In the genomic region with DNA sequence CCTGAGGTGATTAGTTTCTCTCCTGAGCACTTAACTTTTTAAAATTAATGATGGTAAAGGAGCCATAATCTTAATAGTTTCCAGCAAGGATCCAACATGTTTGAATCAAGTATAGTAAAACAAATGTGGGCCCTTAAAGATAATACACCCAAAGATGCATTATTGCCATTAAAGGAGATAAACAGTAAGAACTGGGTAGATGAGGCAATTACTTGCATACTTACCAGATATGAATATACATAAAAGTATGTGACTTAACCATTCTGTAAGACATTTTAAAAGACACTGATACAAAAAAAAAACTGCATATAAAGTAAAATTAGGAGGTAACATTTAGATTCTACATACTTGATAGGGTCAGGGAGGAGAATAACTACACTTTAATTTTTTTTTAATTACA, we compare ENCODE assay signal across 25 cellular contexts.
"Had no signal": no experiment of that assay in that cellular context is flagged by ENCODE, and none has a peak within 500 bp of the region (broad histone marks: within the 10 kb centered on the region; RNA-seq: fewer than 3 reads in every experiment).

No MANE protein-coding gene starts in this region.

- H3K27ac Mint-ChIP-seq: mesothelial cell of epicardium; naive B cell; natural killer cell; nephron progenitor cell; neural progenitor cell; stimulated activated naive B cell treated with anti-CD40 and anti-IgM and Interleukin-4, amounts not matched to agents 10 μg/mL and 1 μg/mL and 100 μg/mL, for 72 hours had no signal

- H3K9ac ChIP-seq: neural progenitor cell, parathyroid adenoma had no signal

- H3K4me3 Mint-ChIP-seq: mesothelial cell of epicardium; naive B cell; natural killer cell; nephron progenitor cell; neural progenitor cell; stimulated activated naive B cell treated with anti-CD40 and anti-IgM and Interleukin-4, amounts not matched to agents 10 μg/mL and 1 μg/mL and 100 μg/mL, for 72 hours had no signal

- H3K4me1 ChIP-seq: parathyroid adenoma, right atrium auricular region, stomach, testis, vagina had no signal

- H3K27ac ChIP-seq: left ventricle myocardium inferior, neural progenitor cell, neutrophil, parathyroid adenoma, right atrium auricular region, right lobe of liver, stomach, testis, thyroid gland, transverse colon, upper lobe of left lung, vagina had no signal

- H3K27me3 ChIP-seq: neural progenitor cell, neutrophil, right atrium auricular region, right lobe of liver, stomach, testis, thyroid gland, upper lobe of left lung, vagina had no signal

- H3K4me2 ChIP-seq: neural progenitor cell had no signal

- H3K9me3 ChIP-seq: left ventricle myocardium inferior, neutrophil, right atrium auricular region, right lobe of liver, stomach, testis, thyroid gland, transverse colon, upper lobe of left lung, vagina had no signal

- H3K9me3 Mint-ChIP-seq: mesothelial cell of epicardium; nephron progenitor cell; neural progenitor cell; stimulated activated naive B cell treated with anti-CD40 and anti-IgM and Interleukin-4, amounts not matched to agents 10 μg/mL and 1 μg/mL and 100 μg/mL, for 72 hours had no signal

- H2AFZ ChIP-seq: neural progenitor cell, parathyroid adenoma had no signal

- ATAC-seq: natural killer cell; right lobe of liver; stimulated activated naive B cell treated with anti-CD40 and anti-IgM and Interleukin-4, amounts not matched to agents 10 μg/mL and 1 μg/mL and 100 μg/mL, for 72 hours; stimulated activated naive CD8-positive, alpha-beta T cell treated with anti-CD3 and anti-CD28 coated beads, Interleukin-15, Interleukin-2, amounts not matched to agents 100 U/mL and 50 U/mL, for 24 hours had no signal

- H3K36me3 Mint-ChIP-seq: mesothelial cell of epicardium; naive B cell; natural killer cell; neural progenitor cell; stimulated activated naive B cell treated with anti-CD40 and anti-IgM and Interleukin-4, amounts not matched to agents 10 μg/mL and 1 μg/mL and 100 μg/mL, for 72 hours had no signal

- H3K79me2 ChIP-seq: parathyroid adenoma had no signal

- DNase-seq: islet precursor cell; left ventricle myocardium inferior; naive B cell; natural killer cell; nephron progenitor cell; occipital lobe; right lobe of liver; stimulated activated CD4-positive, alpha-beta T cell treated with anti-CD3 and anti-CD28 coated beads, Interleukin-12 subunit alpha, Interleukin-12 subunit beta, amount 100 ng/mL, for 4 hours; stimulated activated CD4-positive, alpha-beta T cell treated with anti-CD3 and anti-CD28 coated beads, Interleukin-15, amount 100 ng/mL, for 24 hours; stimulated activated CD4-positive, alpha-beta T cell treated with anti-CD3 and anti-CD28 coated beads, Interleukin-2, amount 100 ng/mL, for 24 hours; stimulated activated CD4-positive, alpha-beta T cell treated with anti-CD3 and anti-CD28 coated beads, Interleukin-4, amount 100 ng/mL, for 1 hour; stimulated activated naive B cell treated with anti-CD40 and anti-IgM and Interleukin-4, amounts not matched to agents 10 μg/mL and 1 μg/mL and 100 μg/mL, for 72 hours; stimulated activated naive CD8-positive, alpha-beta T cell treated with anti-CD3 and anti-CD28 coated beads, Interleukin-15, Interleukin-2, amounts not matched to agents 100 U/mL and 50 U/mL, for 24 hours; stomach; testis; thyroid gland; transverse colon; upper lobe of left lung had no signal

- H3K36me3 ChIP-seq: left ventricle myocardium inferior, neural progenitor cell, neutrophil, right atrium auricular region, right lobe of liver, stomach, thyroid gland, transverse colon, upper lobe of left lung, vagina had no signal

- H3K4me3 ChIP-seq: left ventricle myocardium inferior, lung, neural progenitor cell, right atrium auricular region, right lobe of liver, stomach, testis, thyroid gland, transverse colon, upper lobe of left lung, vagina had no signal

- H3K4me1 Mint-ChIP-seq: naive B cell; natural killer cell; stimulated activated naive B cell treated with anti-CD40 and anti-IgM and Interleukin-4, amounts not matched to agents 10 μg/mL and 1 μg/mL and 100 μg/mL, for 72 hours had no signal
